1 cellular context compared by ENCODE assay signal in genomic region chr2:237923507-237924163, GRCh38.
TF ChIP-seq lines count a peak whose summit lies in the region.

No MANE protein-coding gene starts in this region.

TF ChIP-seq in HepG2, 621 proteins besides CTCF, POLR2A, EP300 and RAD21 (continued from another document and continues in another):
- TF ChIP-seq NFAT5 (CRISPR knock-in tag; IDR thresholded peaks at IDR 0.05): no peak
- TF ChIP-seq ZBTB20 (CRISPR knock-in tag; IDR thresholded peaks at IDR 0.05; ENCODE audit: borderline replicate concordance, low read depth): no peak
- TF ChIP-seq ZNF337 (CRISPR knock-in tag; IDR thresholded peaks at IDR 0.05; ENCODE audit: borderline replicate concordance, low read depth): no peak
- TF ChIP-seq NFIB (CRISPR knock-in tag; IDR thresholded peaks at IDR 0.05; ENCODE audit: borderline replicate concordance): no peak
- TF ChIP-seq ATF3 (CRISPR knock-in tag; IDR thresholded peaks at IDR 0.05): no peak
- 0 out of 2 replicates have a peak, but pooled peaks have one; percentile 52 for TF ChIP-seq NCOA1 (CRISPR knock-in tag; IDR thresholded peaks at IDR 0.05)
- TF ChIP-seq KIAA2018 (CRISPR knock-in tag; IDR thresholded peaks at IDR 0.05; ENCODE audit: borderline replicate concordance): no peak
- peak; percentile 86 for TF ChIP-seq PATZ1 (CRISPR knock-in tag; IDR thresholded peaks at IDR 0.05)
- TF ChIP-seq ZNF552 (CRISPR knock-in tag; IDR thresholded peaks at IDR 0.05; ENCODE audit: borderline replicate concordance): no peak
- TF ChIP-seq NKX3-1 (CRISPR knock-in tag; IDR thresholded peaks at IDR 0.05): no peak
- no peak for TF ChIP-seq ATF5 (CRISPR knock-in tag; IDR thresholded peaks at IDR 0.05; ENCODE audit: low read depth)
- no peak for TF ChIP-seq ZNF713 (CRISPR knock-in tag; IDR thresholded peaks at IDR 0.05)
- no peak for TF ChIP-seq NFE2 (CRISPR knock-in tag; IDR thresholded peaks at IDR 0.05)
- TF ChIP-seq ZBTB49 (CRISPR knock-in tag; IDR thresholded peaks at IDR 0.05; ENCODE audit: borderline replicate concordance): no peak
- TF ChIP-seq BHLHE40 (IDR thresholded peaks at IDR 0.05; ENCODE audit: low read length): peak; percentile 48
- no peak for TF ChIP-seq ZNF766 (CRISPR knock-in tag; IDR thresholded peaks at IDR 0.05; ENCODE audit: borderline replicate concordance)
- TF ChIP-seq TEF (CRISPR knock-in tag; IDR thresholded peaks at IDR 0.05): no peak
- peak; percentile 82 for TF ChIP-seq U2AF1 (optimal IDR thresholded peaks at IDR 0.05; ENCODE audit: low read depth, low read length)
- no peak for TF ChIP-seq PLSCR1 (CRISPR knock-in tag; IDR thresholded peaks at IDR 0.05; ENCODE audit: borderline replicate concordance)
- TF ChIP-seq HNF1A (IDR thresholded peaks at IDR 0.05; ENCODE audit: low read depth): no peak
- no peak for TF ChIP-seq HNF1A (CRISPR knock-in tag; IDR thresholded peaks at IDR 0.05; ENCODE audit: borderline replicate concordance)
- TF ChIP-seq HNRNPK (IDR thresholded peaks at IDR 0.05; ENCODE audit: low read depth, low read length, poor library complexity, severe bottlenecking): peak; percentile 84
- no peak for TF ChIP-seq KDM4B (CRISPR knock-in tag; IDR thresholded peaks at IDR 0.05)
- no peak for TF ChIP-seq ELF1 (CRISPR knock-in tag; IDR thresholded peaks at IDR 0.05)
